Comparison of ENCODE assay signal across 1 cellular context in the genomic region with DNA sequence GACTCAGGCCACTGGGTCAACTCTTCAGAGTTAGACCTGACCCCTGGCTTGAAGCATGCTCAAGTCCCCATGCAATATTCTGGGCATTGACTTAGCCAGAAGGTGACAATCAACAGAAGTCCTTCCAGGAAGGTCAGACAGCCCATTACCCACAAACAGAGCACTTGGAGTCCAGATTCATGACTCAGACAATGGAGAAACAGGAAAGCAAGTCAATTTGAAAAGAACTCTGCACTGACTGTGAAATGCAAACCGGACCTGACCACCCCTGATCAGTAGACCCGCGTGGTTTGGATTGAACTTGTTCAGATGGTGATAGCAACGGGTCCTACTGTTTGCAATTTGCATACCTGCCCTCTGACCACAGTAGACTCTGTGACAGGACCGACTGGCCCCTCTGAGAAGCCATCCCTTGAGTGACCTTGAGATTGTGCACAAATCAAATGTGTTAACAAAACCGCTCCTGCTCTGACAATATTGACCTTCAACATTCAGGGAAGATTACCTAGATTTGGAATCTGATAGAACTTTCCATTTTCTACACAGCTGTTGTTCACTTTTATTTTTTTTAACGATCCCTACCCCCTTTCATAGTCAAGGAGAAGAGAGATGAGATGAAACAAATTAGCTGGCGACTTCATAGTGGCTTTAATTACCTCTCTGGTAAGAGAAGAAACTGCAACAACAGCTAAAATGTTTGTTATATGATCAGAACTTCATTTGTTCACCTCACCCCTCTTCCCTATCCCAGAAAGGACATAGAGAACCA.
TF ChIP-seq lines count a peak whose summit lies in the region.

No MANE protein-coding gene starts in this region.

TF ChIP-seq in HepG2, 621 proteins besides CTCF, POLR2A, EP300 and RAD21 (continued from another document and continues in another):
- TF ChIP-seq, protein P1, sequence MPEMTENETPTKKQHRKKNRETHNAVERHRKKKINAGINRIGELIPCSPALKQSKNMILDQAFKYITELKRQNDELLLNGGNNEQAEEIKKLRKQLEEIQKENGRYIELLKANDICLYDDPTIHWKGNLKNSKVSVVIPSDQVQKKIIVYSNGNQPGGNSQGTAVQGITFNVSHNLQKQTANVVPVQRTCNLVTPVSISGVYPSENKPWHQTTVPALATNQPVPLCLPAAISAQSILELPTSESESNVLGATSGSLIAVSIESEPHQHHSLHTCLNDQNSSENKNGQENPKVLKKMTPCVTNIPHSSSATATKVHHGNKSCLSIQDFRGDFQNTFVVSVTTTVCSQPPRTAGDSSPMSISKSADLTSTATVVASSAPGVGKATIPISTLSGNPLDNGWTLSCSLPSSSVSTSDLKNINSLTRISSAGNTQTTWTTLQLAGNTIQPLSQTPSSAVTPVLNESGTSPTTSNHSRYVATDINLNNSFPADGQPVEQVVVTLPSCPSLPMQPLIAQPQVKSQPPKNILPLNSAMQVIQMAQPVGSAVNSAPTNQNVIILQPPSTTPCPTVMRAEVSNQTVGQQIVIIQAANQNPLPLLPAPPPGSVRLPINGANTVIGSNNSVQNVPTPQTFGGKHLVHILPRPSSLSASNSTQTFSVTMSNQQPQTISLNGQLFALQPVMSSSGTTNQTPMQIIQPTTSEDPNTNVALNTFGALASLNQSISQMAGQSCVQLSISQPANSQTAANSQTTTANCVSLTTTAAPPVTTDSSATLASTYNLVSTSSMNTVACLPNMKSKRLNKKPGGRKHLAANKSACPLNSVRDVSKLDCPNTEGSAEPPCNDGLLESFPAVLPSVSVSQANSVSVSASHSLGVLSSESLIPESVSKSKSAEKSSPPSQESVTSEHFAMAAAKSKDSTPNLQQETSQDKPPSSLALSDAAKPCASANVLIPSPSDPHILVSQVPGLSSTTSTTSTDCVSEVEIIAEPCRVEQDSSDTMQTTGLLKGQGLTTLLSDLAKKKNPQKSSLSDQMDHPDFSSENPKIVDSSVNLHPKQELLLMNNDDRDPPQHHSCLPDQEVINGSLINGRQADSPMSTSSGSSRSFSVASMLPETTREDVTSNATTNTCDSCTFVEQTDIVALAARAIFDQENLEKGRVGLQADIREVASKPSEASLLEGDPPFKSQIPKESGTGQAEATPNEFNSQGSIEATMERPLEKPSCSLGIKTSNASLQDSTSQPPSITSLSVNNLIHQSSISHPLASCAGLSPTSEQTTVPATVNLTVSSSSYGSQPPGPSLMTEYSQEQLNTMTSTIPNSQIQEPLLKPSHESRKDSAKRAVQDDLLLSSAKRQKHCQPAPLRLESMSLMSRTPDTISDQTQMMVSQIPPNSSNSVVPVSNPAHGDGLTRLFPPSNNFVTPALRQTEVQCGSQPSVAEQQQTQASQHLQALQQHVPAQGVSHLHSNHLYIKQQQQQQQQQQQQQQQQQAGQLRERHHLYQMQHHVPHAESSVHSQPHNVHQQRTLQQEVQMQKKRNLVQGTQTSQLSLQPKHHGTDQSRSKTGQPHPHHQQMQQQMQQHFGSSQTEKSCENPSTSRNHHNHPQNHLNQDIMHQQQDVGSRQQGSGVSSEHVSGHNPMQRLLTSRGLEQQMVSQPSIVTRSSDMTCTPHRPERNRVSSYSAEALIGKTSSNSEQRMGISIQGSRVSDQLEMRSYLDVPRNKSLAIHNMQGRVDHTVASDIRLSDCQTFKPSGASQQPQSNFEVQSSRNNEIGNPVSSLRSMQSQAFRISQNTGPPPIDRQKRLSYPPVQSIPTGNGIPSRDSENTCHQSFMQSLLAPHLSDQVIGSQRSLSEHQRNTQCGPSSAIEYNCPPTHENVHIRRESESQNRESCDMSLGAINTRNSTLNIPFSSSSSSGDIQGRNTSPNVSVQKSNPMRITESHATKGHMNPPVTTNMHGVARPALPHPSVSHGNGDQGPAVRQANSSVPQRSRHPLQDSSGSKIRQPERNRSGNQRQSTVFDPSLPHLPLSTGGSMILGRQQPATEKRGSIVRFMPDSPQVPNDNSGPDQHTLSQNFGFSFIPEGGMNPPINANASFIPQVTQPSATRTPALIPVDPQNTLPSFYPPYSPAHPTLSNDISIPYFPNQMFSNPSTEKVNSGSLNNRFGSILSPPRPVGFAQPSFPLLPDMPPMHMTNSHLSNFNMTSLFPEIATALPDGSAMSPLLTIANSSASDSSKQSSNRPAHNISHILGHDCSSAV (CRISPR knock-in tag; IDR thresholded peaks at IDR 0.05; ENCODE audit: borderline replicate concordance), result no peak
- TF ChIP-seq ZMYM4 (CRISPR knock-in tag; IDR thresholded peaks at IDR 0.05) (peak; percentile 83), FOXA1 (IDR thresholded peaks at IDR 0.05) (peak; percentile 75), FOXA1 (CRISPR knock-in tag; IDR thresholded peaks at IDR 0.05) (peak; percentile 91), DR1 (CRISPR knock-in tag; IDR thresholded peaks at IDR 0.05) (no peak), NCOR1 (IDR thresholded peaks at IDR 0.05; ENCODE audit: borderline replicate concordance, low read length) (peak; percentile 87; the same call in 1 of the 2 replicates), ZNF883 (CRISPR knock-in tag; IDR thresholded peaks at IDR 0.05; ENCODE audit: not compliant biosample characterization) (no peak), ZNF737 (CRISPR knock-in tag; IDR thresholded peaks at IDR 0.05; ENCODE audit: borderline replicate concordance) (no peak), IRX3 (CRISPR knock-in tag; IDR thresholded peaks at IDR 0.05; ENCODE audit: borderline replicate concordance, low read depth) (no peak), SAP130 (CRISPR knock-in tag; IDR thresholded peaks at IDR 0.05; ENCODE audit: low read depth) (0 out of 2 replicates have a peak, but pooled peaks have one; percentile 79), CC2D1A (CRISPR knock-in tag; IDR thresholded peaks at IDR 0.05) (no peak), AFF4 (CRISPR knock-in tag; IDR thresholded peaks at IDR 0.05) (no peak), MTF1 (CRISPR knock-in tag; IDR thresholded peaks at IDR 0.05) (no peak), IKZF1 (IDR thresholded peaks at IDR 0.05) (no peak), PHF21A (CRISPR knock-in tag; IDR thresholded peaks at IDR 0.05) (peak; percentile 86), ZNF343 (CRISPR knock-in tag; IDR thresholded peaks at IDR 0.05) (no peak), NR0B2 (CRISPR knock-in tag; IDR thresholded peaks at IDR 0.05) (no peak), ZNF558 (CRISPR knock-in tag; IDR thresholded peaks at IDR 0.05; ENCODE audit: borderline replicate concordance) (no peak), ZNF570 (CRISPR knock-in tag; IDR thresholded peaks at IDR 0.05; ENCODE audit: borderline replicate concordance) (no peak), HCFC1 (IDR thresholded peaks at IDR 0.05; ENCODE audit: low read depth, low read length) (no peak), TAF1 (CRISPR knock-in tag; IDR thresholded peaks at IDR 0.05) (no peak), MAX (IDR thresholded peaks at IDR 0.05) (peak; percentile 62; the same call in 1 of the 2 replicates), ZFP36L1 (CRISPR knock-in tag; IDR thresholded peaks at IDR 0.05) (0 out of 2 replicates have a peak, but pooled peaks have one; percentile 42), KMT2B (CRISPR knock-in tag; IDR thresholded peaks at IDR 0.05) (no peak)
- TF ChIP-seq, protein P2, sequence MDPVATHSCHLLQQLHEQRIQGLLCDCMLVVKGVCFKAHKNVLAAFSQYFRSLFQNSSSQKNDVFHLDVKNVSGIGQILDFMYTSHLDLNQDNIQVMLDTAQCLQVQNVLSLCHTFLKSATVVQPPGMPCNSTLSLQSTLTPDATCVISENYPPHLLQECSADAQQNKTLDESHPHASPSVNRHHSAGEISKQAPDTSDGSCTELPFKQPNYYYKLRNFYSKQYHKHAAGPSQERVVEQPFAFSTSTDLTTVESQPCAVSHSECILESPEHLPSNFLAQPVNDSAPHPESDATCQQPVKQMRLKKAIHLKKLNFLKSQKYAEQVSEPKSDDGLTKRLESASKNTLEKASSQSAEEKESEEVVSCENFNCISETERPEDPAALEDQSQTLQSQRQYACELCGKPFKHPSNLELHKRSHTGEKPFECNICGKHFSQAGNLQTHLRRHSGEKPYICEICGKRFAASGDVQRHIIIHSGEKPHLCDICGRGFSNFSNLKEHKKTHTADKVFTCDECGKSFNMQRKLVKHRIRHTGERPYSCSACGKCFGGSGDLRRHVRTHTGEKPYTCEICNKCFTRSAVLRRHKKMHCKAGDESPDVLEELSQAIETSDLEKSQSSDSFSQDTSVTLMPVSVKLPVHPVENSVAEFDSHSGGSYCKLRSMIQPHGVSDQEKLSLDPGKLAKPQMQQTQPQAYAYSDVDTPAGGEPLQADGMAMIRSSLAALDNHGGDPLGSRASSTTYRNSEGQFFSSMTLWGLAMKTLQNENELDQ (CRISPR knock-in tag; IDR thresholded peaks at IDR 0.05; ENCODE audit: borderline replicate concordance), result no peak
- TF ChIP-seq, protein P3, sequence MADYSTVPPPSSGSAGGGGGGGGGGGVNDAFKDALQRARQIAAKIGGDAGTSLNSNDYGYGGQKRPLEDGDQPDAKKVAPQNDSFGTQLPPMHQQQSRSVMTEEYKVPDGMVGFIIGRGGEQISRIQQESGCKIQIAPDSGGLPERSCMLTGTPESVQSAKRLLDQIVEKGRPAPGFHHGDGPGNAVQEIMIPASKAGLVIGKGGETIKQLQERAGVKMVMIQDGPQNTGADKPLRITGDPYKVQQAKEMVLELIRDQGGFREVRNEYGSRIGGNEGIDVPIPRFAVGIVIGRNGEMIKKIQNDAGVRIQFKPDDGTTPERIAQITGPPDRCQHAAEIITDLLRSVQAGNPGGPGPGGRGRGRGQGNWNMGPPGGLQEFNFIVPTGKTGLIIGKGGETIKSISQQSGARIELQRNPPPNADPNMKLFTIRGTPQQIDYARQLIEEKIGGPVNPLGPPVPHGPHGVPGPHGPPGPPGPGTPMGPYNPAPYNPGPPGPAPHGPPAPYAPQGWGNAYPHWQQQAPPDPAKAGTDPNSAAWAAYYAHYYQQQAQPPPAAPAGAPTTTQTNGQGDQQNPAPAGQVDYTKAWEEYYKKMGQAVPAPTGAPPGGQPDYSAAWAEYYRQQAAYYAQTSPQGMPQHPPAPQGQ (CRISPR knock-in tag; IDR thresholded peaks at IDR 0.05; ENCODE audit: borderline replicate concordance), result no peak
- TF ChIP-seq, protein P4, sequence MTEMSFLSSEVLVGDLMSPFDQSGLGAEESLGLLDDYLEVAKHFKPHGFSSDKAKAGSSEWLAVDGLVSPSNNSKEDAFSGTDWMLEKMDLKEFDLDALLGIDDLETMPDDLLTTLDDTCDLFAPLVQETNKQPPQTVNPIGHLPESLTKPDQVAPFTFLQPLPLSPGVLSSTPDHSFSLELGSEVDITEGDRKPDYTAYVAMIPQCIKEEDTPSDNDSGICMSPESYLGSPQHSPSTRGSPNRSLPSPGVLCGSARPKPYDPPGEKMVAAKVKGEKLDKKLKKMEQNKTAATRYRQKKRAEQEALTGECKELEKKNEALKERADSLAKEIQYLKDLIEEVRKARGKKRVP (CRISPR knock-in tag; IDR thresholded peaks at IDR 0.05), result peak in 1 of 2 experiments; percentile 65; a peak in 1 of 4 replicates
- TF ChIP-seq, protein P5, sequence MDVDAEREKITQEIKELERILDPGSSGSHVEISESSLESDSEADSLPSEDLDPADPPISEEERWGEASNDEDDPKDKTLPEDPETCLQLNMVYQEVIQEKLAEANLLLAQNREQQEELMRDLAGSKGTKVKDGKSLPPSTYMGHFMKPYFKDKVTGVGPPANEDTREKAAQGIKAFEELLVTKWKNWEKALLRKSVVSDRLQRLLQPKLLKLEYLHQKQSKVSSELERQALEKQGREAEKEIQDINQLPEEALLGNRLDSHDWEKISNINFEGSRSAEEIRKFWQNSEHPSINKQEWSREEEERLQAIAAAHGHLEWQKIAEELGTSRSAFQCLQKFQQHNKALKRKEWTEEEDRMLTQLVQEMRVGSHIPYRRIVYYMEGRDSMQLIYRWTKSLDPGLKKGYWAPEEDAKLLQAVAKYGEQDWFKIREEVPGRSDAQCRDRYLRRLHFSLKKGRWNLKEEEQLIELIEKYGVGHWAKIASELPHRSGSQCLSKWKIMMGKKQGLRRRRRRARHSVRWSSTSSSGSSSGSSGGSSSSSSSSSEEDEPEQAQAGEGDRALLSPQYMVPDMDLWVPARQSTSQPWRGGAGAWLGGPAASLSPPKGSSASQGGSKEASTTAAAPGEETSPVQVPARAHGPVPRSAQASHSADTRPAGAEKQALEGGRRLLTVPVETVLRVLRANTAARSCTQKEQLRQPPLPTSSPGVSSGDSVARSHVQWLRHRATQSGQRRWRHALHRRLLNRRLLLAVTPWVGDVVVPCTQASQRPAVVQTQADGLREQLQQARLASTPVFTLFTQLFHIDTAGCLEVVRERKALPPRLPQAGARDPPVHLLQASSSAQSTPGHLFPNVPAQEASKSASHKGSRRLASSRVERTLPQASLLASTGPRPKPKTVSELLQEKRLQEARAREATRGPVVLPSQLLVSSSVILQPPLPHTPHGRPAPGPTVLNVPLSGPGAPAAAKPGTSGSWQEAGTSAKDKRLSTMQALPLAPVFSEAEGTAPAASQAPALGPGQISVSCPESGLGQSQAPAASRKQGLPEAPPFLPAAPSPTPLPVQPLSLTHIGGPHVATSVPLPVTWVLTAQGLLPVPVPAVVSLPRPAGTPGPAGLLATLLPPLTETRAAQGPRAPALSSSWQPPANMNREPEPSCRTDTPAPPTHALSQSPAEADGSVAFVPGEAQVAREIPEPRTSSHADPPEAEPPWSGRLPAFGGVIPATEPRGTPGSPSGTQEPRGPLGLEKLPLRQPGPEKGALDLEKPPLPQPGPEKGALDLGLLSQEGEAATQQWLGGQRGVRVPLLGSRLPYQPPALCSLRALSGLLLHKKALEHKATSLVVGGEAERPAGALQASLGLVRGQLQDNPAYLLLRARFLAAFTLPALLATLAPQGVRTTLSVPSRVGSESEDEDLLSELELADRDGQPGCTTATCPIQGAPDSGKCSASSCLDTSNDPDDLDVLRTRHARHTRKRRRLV (CRISPR knock-in tag; IDR thresholded peaks at IDR 0.05), result peak; percentile 83; the same call in 1 of the 2 replicates
